22 cellular contexts compared by ENCODE assay signal in genomic region chr10:23927926-23928325, GRCh38.
DNase-seq lines count a peak whose midpoint lies in the region; ATAC-seq, FAIRE-seq and TF ChIP-seq lines count a peak whose summit lies in the region.
"Had no signal": no experiment of that assay in that cellular context is flagged by ENCODE, and none has a peak within 500 bp of the region (broad histone marks: within the 10 kb centered on the region; RNA-seq: fewer than 3 reads in every experiment).

No MANE protein-coding gene starts in this region.

- no peak overlapping the region for H4K5ac ChIP-seq in H1 (ENCODE audit: insufficient read length, low read depth, low read length)

- H3K14ac ChIP-seq in H1 (ENCODE audit: insufficient read length): no peak overlapping the region

- TF ChIP-seq RAD21 in H1 (IDR thresholded peaks at IDR 0.05 in 1 of 2, conservative IDR thresholded peaks at IDR 0.05 in 1 of 2; ENCODE audit: low read depth in 2 of 2, low read length in 2 of 2): no peak

- peak overlapping the region; percentile 73; the same call in 1 of the 2 replicates for H2AFZ ChIP-seq in GM23338
- 0 out of 2 replicates have a peak overlapping the region, but pooled peaks have one; percentile 41 for H2AFZ ChIP-seq in H1 (ENCODE audit: low read length)

- no peaks in the 10 kb centered on the region for H3K9me3 ChIP-seq in H1 (ENCODE audit: insufficient read depth in 2 of 2, low read depth in 1 of 2, low read length in 1 of 2)
- H3K9me3 ChIP-seq: Caco-2, Peyer's patch had no signal

- POLR2A ChIA-PET in H1 (lab: Charles Lee; ENCODE audit: partially characterized antibody): interaction anchor here (0.7 kb wide), 1 partner anchor 128 kb away, joined by 3 read pairs; no protein-coding TSS in a partner anchor

- TF ChIP-seq POLR2A in H1 (IDR thresholded peaks at IDR 0.05; ENCODE audit: control extremely low read depth in 1 of 2, low read depth in 2 of 2, low read length in 2 of 2): no peak

- H4K8ac ChIP-seq in H1 (ENCODE audit: extremely low read depth, insufficient read depth, low read length): no peak overlapping the region

- intact Hi-C loops in sciatic nerve (cut with DNase I): no loop called here

- no peak for TF ChIP-seq EP300 in H1 (IDR thresholded peaks at IDR 0.05; ENCODE audit: borderline replicate concordance in 1 of 2, low read depth in 2 of 2, low read length in 2 of 2)

- no peaks in the 10 kb centered on the region for H3K9me2 ChIP-seq in GM23338 (ENCODE audit: insufficient read depth)

- H2BK15ac ChIP-seq in H1 (ENCODE audit: low read length): no peak overlapping the region

- H4K91ac ChIP-seq in H1 (replicated peaks; ENCODE audit: insufficient read length, low read length): no peak overlapping the region

- H3K23ac ChIP-seq in H1 (ENCODE audit: insufficient read length): no peak overlapping the region

- no peaks in the 10 kb centered on the region for H3F3A ChIP-seq in GM23338 (replicated peaks; ENCODE audit: low read depth)

- no peak overlapping the region for H2AK5ac ChIP-seq in H1 (ENCODE audit: low read depth, low read length)

- H3K79me2 ChIP-seq in GM23338 (replicated peaks; ENCODE audit: insufficient read depth): no peaks in the 10 kb centered on the region
- H3K79me2 ChIP-seq in H1 (ENCODE audit: control insufficient read depth in 1 of 2, insufficient read depth in 2 of 2, low read length in 2 of 2): no peaks in the 10 kb centered on the region

- peak overlapping the region; percentile 15 for H3K4me3 Mint-ChIP-seq in activated naive CD4-positive, alpha-beta T cell treated with anti-CD3 and anti-CD28 coated beads, Interleukin-2, amount 50 U/mL, for 24 hours
- H3K4me3 Mint-ChIP-seq in GM23338: no peak overlapping the region
- H3K4me3 Mint-ChIP-seq: B cell; CD4-positive, alpha-beta T cell had no signal

- no peak overlapping the region for H3K27ac Mint-ChIP-seq in activated naive CD4-positive, alpha-beta T cell treated with anti-CD3 and anti-CD28 coated beads, Interleukin-2, amount 50 U/mL, for 24 hours
- H3K27ac Mint-ChIP-seq in GM23338: no peak overlapping the region
- H3K27ac Mint-ChIP-seq: B cell; CD4-positive, alpha-beta T cell had no signal

- WGBS in H1 (ENCODE audit: extremely low coverage in 1 of 2, insufficient coverage in 1 of 2, insufficient read length in 1 of 2, insufficient replicate concordance in 2 of 2, low coverage in 1 of 2, low lambda C conversion rate in 2 of 2, missing lambda C conversion rate in 1 of 2), 2 experiments: 95% methylated on average over 4 of the region's 4 CpGs; no CpG with 5 or more reads in 1 of the 2 experiments

- no peak for FAIRE-seq in H1 (lab: Jason Lieb, UNC)
- FAIRE-seq: GM12878, K562 had no signal

- no peak overlapping the region for H2BK20ac ChIP-seq in H1 (ENCODE audit: low read length)

- H3K9me3 Mint-ChIP-seq in activated naive CD4-positive, alpha-beta T cell treated with anti-CD3 and anti-CD28 coated beads, Interleukin-2, amount 50 U/mL, for 24 hours: no peaks in the 10 kb centered on the region
- H3K9me3 Mint-ChIP-seq in GM23338: no peaks in the 10 kb centered on the region
- H3K9me3 Mint-ChIP-seq: CD4-positive, alpha-beta T cell had no signal

- CTCF ChIA-PET in H1 (lab: Charles Lee; ENCODE audit: partially characterized antibody): interaction anchor here (0.6 kb wide), 1 partner anchor 36 kb away, joined by 3 read pairs; no protein-coding TSS in a partner anchor

- H3K23me2 ChIP-seq in H1 (ENCODE audit: low read depth, low read length): no peaks in the 10 kb centered on the region

- H4K20me1 ChIP-seq in GM23338 (replicated peaks; ENCODE audit: insufficient read depth): no peaks in the 10 kb centered on the region
- H4K20me1 ChIP-seq in H1 (replicated peaks in 1 of 2; ENCODE audit: control insufficient read depth in 1 of 2, insufficient read depth in 2 of 2, low read length in 2 of 2): no peaks in the 10 kb centered on the region

- TF ChIP-seq CTCF in GM23338 (conservative IDR thresholded peaks at IDR 0.05; ENCODE audit: low read depth in 2 of 2) (no peak), H1 (IDR thresholded peaks at IDR 0.05; ENCODE audit: control extremely low read depth in 1 of 3, insufficient read depth in 1 of 3, low read depth in 1 of 3, low read length in 3 of 3) (no peak)

- no peak overlapping the region for H3K4me2 ChIP-seq in GM23338
- no peak overlapping the region for H3K4me2 ChIP-seq in H1 (ENCODE audit: insufficient read depth in 1 of 2, low read depth in 2 of 2, low read length in 2 of 2)

- H3K79me1 ChIP-seq in H1 (ENCODE audit: low read depth, low read length): no peaks in the 10 kb centered on the region

- H3K36me3 Mint-ChIP-seq in activated naive CD4-positive, alpha-beta T cell treated with anti-CD3 and anti-CD28 coated beads, Interleukin-2, amount 50 U/mL, for 24 hours: no peaks in the 10 kb centered on the region
- H3K36me3 Mint-ChIP-seq in GM23338 (ENCODE audit: low read depth): no peaks in the 10 kb centered on the region

- no peak overlapping the region for H2BK5ac ChIP-seq in H1 (ENCODE audit: low read depth, low read length)

- H3K4me1 Mint-ChIP-seq in activated naive CD4-positive, alpha-beta T cell treated with anti-CD3 and anti-CD28 coated beads, Interleukin-2, amount 50 U/mL, for 24 hours: no peaks in the 10 kb centered on the region
- no peaks in the 10 kb centered on the region for H3K4me1 Mint-ChIP-seq in GM23338
- H3K4me1 Mint-ChIP-seq: B cell had no signal

- H3K27me3 ChIP-seq in GM23338 (ENCODE audit: insufficient read depth): no peaks in the 10 kb centered on the region
- H3K27me3 ChIP-seq in H1 (replicated peaks in 1 of 4; ENCODE audit: control insufficient read depth in 3 of 4, extremely low read depth in 1 of 4, insufficient read depth in 3 of 4, low read length in 3 of 4): no peaks in the 10 kb centered on the region
- H3K27me3 ChIP-seq: Peyer's patch had no signal

- no peak overlapping the region for H3K18ac ChIP-seq in H1 (ENCODE audit: extremely low read depth, low read length)

- ATAC-seq in GM23338: no peak
- peak; percentile 94 for ATAC-seq in sciatic nerve
- ATAC-seq in GM21515 (IDR thresholded peaks at IDR 0.05; ENCODE audit: unreplicated experiment): no peak
- ATAC-seq: GM12878, K562 had no signal

- H3K4me1 ChIP-seq in GM23338 (ENCODE audit: insufficient read depth): no peaks in the 10 kb centered on the region
- no peaks in the 10 kb centered on the region for H3K4me1 ChIP-seq in H1 (replicated peaks in 1 of 4; ENCODE audit: control insufficient read depth in 3 of 4, insufficient read depth in 4 of 4, low read length in 3 of 4)
- H3K4me1 ChIP-seq: Caco-2, Peyer's patch had no signal

- DNase-seq in activated naive CD4-positive, alpha-beta T cell treated with Interleukin-2 at 50 U/mL for 16 hours: no peak
- DNase-seq in GM23338 (ENCODE audit: low spot score): no peak
- no peak for DNase-seq in H1 (ENCODE audit: low read depth in 1 of 2, low spot score in 2 of 2)
- no peak for DNase-seq in sciatic nerve (ENCODE audit: low spot score)
- no peak for DNase-seq in activated CD4-positive, alpha-beta T cell treated with anti-CD3 and anti-CD28 coated beads, Interleukin-2, amount 50 U/mL, for 1 hour
- no peak for DNase-seq in NCI-H2081 (lab: John Stamatoyannopoulos, UW)
- DNase-seq: 8988T; Caco-2; CD4-positive, alpha-beta T cell; GF-D8; GOT3; NCI-H1105 treated with DMSO at 0.1 percent for 48 hours; NCI-H1694; NCI-H345; NCI-H526 treated with DMSO at 0.1 percent for 48 hours; Peyer's patch had no signal

- no peak overlapping the region for H3K9ac ChIP-seq in H1 (replicated peaks in 1 of 4; ENCODE audit: extremely low read depth in 1 of 4, low read depth in 3 of 4, low read length in 3 of 4)

- no peak overlapping the region for H3K56ac ChIP-seq in H1 (replicated peaks; ENCODE audit: insufficient read length, low read depth, low read length)

- H3K36me3 ChIP-seq in GM23338 (ENCODE audit: insufficient read depth) (no peaks in the 10 kb centered on the region), H1 (ENCODE audit: control insufficient read depth in 2 of 4, insufficient read depth in 4 of 4, low read length in 3 of 4) (no peaks in the 10 kb centered on the region)
- H3K36me3 ChIP-seq: Peyer's patch had no signal

- no peak overlapping the region for H2BK12ac ChIP-seq in H1 (ENCODE audit: low read depth, low read length)

- H3K27ac ChIP-seq in GM23338 (ENCODE audit: low read depth) (no peak overlapping the region), H1 (ENCODE audit: low read depth, low read length) (no peak overlapping the region)
- H3K27ac ChIP-seq: Peyer's patch, SK-N-MC had no signal

- H3K4ac ChIP-seq in H1 (replicated peaks; ENCODE audit: insufficient read length, low read depth, low read length): no peak overlapping the region

- H2BK120ac ChIP-seq in H1 (replicated peaks; ENCODE audit: low read depth, low read length): no peak overlapping the region

- H3K4me3 ChIP-seq in GM23338 (no peak overlapping the region), H1 (ENCODE audit: extremely low read depth in 1 of 4, insufficient read depth in 2 of 4, low read depth in 3 of 4, low read length in 4 of 4) (no peak overlapping the region)
- H3K4me3 ChIP-seq: GM12878, K562, Peyer's patch, SK-N-MC had no signal

- H3K27me3 Mint-ChIP-seq in activated naive CD4-positive, alpha-beta T cell treated with anti-CD3 and anti-CD28 coated beads, Interleukin-2, amount 50 U/mL, for 24 hours: no peaks in the 10 kb centered on the region
- H3K27me3 Mint-ChIP-seq in GM23338 (ENCODE audit: insufficient read depth, low read depth, poor library complexity): peaks cover 1% of the 10 kb centered on the region
- H3K27me3 Mint-ChIP-seq: B cell had no signal

TF ChIP-seq in GM23338, 12 proteins besides CTCF, POLR2A, EP300 and RAD21 (continues in another document):
- TF ChIP-seq NANOG (IDR thresholded peaks at IDR 0.05; ENCODE audit: borderline replicate concordance) (no peak), STAT1 (IDR thresholded peaks at IDR 0.05; ENCODE audit: unreplicated experiment) (no peak), EZH2 (IDR thresholded peaks at IDR 0.05; ENCODE audit: low read depth, unreplicated experiment) (no peak), POLR2AphosphoS5 (IDR thresholded peaks at IDR 0.05; ENCODE audit: low read depth) (no peak)

TF ChIP-seq in H1, 55 proteins besides CTCF, POLR2A, EP300 and RAD21 (continues in another document):
- TF ChIP-seq GABPA (IDR thresholded peaks at IDR 0.05; ENCODE audit: borderline replicate concordance, insufficient read depth, low read length): no peak
- no peak for TF ChIP-seq CHD1 (IDR thresholded peaks at IDR 0.05; ENCODE audit: low read depth, low read length)
- TF ChIP-seq ATF2 (IDR thresholded peaks at IDR 0.05; ENCODE audit: low read length): no peak
- no peak for TF ChIP-seq POLR2AphosphoS5 (IDR thresholded peaks at IDR 0.05; ENCODE audit: low read depth, low read length)
